2 cellular contexts compared by ENCODE assay signal in genomic region chr9:19387317-19387716, GRCh38.
TF ChIP-seq lines count a peak whose summit lies in the region.

No MANE protein-coding gene starts in this region.

TF ChIP-seq in IMR-90, 13 proteins besides CTCF, POLR2A, EP300 and RAD21:
- TF ChIP-seq MXI1 (IDR thresholded peaks at IDR 0.05; ENCODE audit: borderline replicate concordance, low read depth, low read length) (no peak), RCOR1 (IDR thresholded peaks at IDR 0.05; ENCODE audit: insufficient replicate concordance, low read length) (no peak), CEBPB (IDR thresholded peaks at IDR 0.05; ENCODE audit: low read depth, low read length) (no peak), CHD1 (IDR thresholded peaks at IDR 0.05; ENCODE audit: low read depth, low read length) (no peak), USF2 (IDR thresholded peaks at IDR 0.05; ENCODE audit: low read depth, low read length) (no peak), MAZ (IDR thresholded peaks at IDR 0.05; ENCODE audit: borderline replicate concordance, low read depth, low read length) (no peak), MAFK (IDR thresholded peaks at IDR 0.05; ENCODE audit: low read depth, low read length) (no peak), FOS (IDR thresholded peaks at IDR 0.05; ENCODE audit: low read depth, low read length) (no peak), ELK1 (IDR thresholded peaks at IDR 0.05; ENCODE audit: borderline replicate concordance, low read depth, low read length) (no peak), SMC3 (IDR thresholded peaks at IDR 0.05; ENCODE audit: low read depth, low read length) (no peak), NFE2L2 (IDR thresholded peaks at IDR 0.05; ENCODE audit: low read depth, low read length) (no peak), RFX5 (IDR thresholded peaks at IDR 0.05; ENCODE audit: low read depth, low read length) (no peak), BHLHE40 (IDR thresholded peaks at IDR 0.05; ENCODE audit: low read depth, low read length) (no peak)
TF ChIP-seq in IMR-90: peak in this region for 0.

TF ChIP-seq in H1, 55 proteins besides CTCF, POLR2A, EP300 and RAD21:
- TF ChIP-seq PHF8 (conservative IDR thresholded peaks at IDR 0.05; ENCODE audit: low read depth, low read length) (no peak), BACH1 (IDR thresholded peaks at IDR 0.05; ENCODE audit: low read length) (no peak), USF2 (IDR thresholded peaks at IDR 0.05; ENCODE audit: low read length) (no peak), CHD7 (IDR thresholded peaks at IDR 0.05; ENCODE audit: insufficient replicate concordance, low read length) (no peak), SIRT6 (IDR thresholded peaks at IDR 0.05; ENCODE audit: low read length) (no peak), HDAC6 (IDR thresholded peaks at IDR 0.05; ENCODE audit: low read depth, low read length) (no peak), SAP30 (IDR thresholded peaks at IDR 0.05; ENCODE audit: insufficient read depth, insufficient replicate concordance, low read length) (no peak)
